27 cellular contexts compared by ENCODE assay signal in the genomic region with DNA sequence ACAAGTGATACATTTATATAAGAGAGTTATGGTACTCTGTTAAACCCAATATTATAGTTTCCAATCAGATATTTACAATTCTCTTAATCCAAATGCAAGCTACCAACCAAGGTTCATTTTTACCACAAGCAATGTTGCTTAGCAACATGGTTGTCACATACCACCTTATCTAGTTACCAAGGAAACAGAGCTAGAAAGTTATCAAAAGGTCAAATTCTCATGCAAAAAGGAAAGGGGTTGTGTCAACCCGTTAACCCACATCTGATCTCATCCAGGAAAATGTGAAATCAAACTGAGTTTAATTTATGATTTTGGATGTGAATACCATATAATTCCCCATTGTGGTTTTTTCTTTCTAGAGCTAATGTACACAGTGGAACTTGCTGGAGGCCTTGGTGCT.
DNase-seq lines count a peak whose midpoint lies in the region; TF ChIP-seq lines count a peak whose summit lies in the region.
"Had no signal": no experiment of that assay in that cellular context is flagged by ENCODE, and none has a peak within 500 bp of the region (broad histone marks: within the 10 kb centered on the region; RNA-seq: fewer than 3 reads in every experiment).

No MANE protein-coding gene starts in this region.

- no peaks in the 10 kb centered on the region for H3K27me3 Mint-ChIP-seq in progenitor cell of endocrine pancreas
- peaks cover 5% of the 10 kb centered on the region for H3K27me3 Mint-ChIP-seq in activated T-cell treated with anti-CD3 and anti-CD28 coated beads, Interleukin-2, amount 50 U/mL, for 24 hours
- H3K27me3 Mint-ChIP-seq: activated naive CD8-positive, alpha-beta T cell; CD4-positive, CD25-positive, alpha-beta regulatory T cell; dendritic cell treated with granulocyte-macrophage colony-stimulating factor and Interleukin-4, amounts not matched to agents 40 ng/mL and 50 ng/mL, for 4 days; naive thymus-derived CD4-positive, alpha-beta T cell had no signal

- DNase-seq in DMS53 (lab: John Stamatoyannopoulos, UW), result peak; percentile 38
- no peak for DNase-seq in DMS53 treated with DMSO at 0.1 percent for 48 hours (lab: John Stamatoyannopoulos, UW; ENCODE audit: unreplicated experiment)
- DNase-seq in astrocyte of the hippocampus (ENCODE audit: low read depth, low spot score), result peak; percentile 23
- DNase-seq in glomerular endothelial cell (ENCODE audit: extremely low read depth, low read depth, low spot score), result peak; percentile 27
- no peak for DNase-seq in progenitor cell of endocrine pancreas (ENCODE audit: low spot score, unreplicated experiment)
- no peak for DNase-seq in erythroblast (lab: John Stamatoyannopoulos, UW)
- DNase-seq in testis, result no peak
- DNase-seq in activated T-cell treated with anti-CD3 and anti-CD28 coated beads, Interleukin-2, amount 50 U/mL, for 24 hours, result no peak
- DNase-seq: activated CD4-positive, alpha-beta T cell treated with anti-CD3 and anti-CD28 coated beads, Interleukin-2, amount 50 U/mL, for 4 hours; aorta; CD4-positive, CD25-positive, alpha-beta regulatory T cell; central memory CD4-positive, alpha-beta T cell; heart left ventricle; left colon; midbrain; naive thymus-derived CD4-positive, alpha-beta T cell; NCI-H1048; NCI-H1694 treated with DMSO at 0.1 percent for 48 hours; NCI-H2171 treated with DMSO at 0.1 percent for 48 hours; NCI-H524 treated with DMSO at 0.1 percent for 48 hours; occipital lobe; Peyer's patch; SIG-M5; stimulated activated naive CD4-positive, alpha-beta T cell treated with Interleukin-2 at 50 U/mL for 16 hours had no signal

- no peak overlapping the region for H3K4me3 ChIP-seq in testis
- H3K4me3 ChIP-seq: heart left ventricle, Peyer's patch had no signal

- H3K27ac ChIP-seq in testis, result no peak overlapping the region
- H3K27ac ChIP-seq: 22Rv1, heart left ventricle, Peyer's patch had no signal

- H3K9me3 Mint-ChIP-seq in progenitor cell of endocrine pancreas (ENCODE audit: low read depth), result peaks cover 19% of the 10 kb centered on the region
- no peaks in the 10 kb centered on the region for H3K9me3 Mint-ChIP-seq in activated T-cell treated with anti-CD3 and anti-CD28 coated beads, Interleukin-2, amount 50 U/mL, for 24 hours
- H3K9me3 Mint-ChIP-seq: dendritic cell treated with granulocyte-macrophage colony-stimulating factor and Interleukin-4, amounts not matched to agents 40 ng/mL and 50 ng/mL, for 4 days had no signal

- H3K4me1 ChIP-seq in testis, result no peaks in the 10 kb centered on the region
- H3K4me1 ChIP-seq: heart left ventricle, Peyer's patch had no signal

- H3K27ac Mint-ChIP-seq in progenitor cell of endocrine pancreas, result peak overlapping the region; percentile 89
- H3K27ac Mint-ChIP-seq in activated T-cell treated with anti-CD3 and anti-CD28 coated beads, Interleukin-2, amount 50 U/mL, for 24 hours, result no peak overlapping the region
- H3K27ac Mint-ChIP-seq: activated naive CD8-positive, alpha-beta T cell; CD4-positive, CD25-positive, alpha-beta regulatory T cell; dendritic cell treated with granulocyte-macrophage colony-stimulating factor and Interleukin-4, amounts not matched to agents 40 ng/mL and 50 ng/mL, for 4 days; naive thymus-derived CD4-positive, alpha-beta T cell had no signal

- 55 to 71% methylated on average over 1 of the region's 1 CpG for WGBS in testis, 2 donors

- H3K4me1 Mint-ChIP-seq in progenitor cell of endocrine pancreas (ENCODE audit: low read depth), result peaks cover 47% of the 10 kb centered on the region
- no peaks in the 10 kb centered on the region for H3K4me1 Mint-ChIP-seq in activated T-cell treated with anti-CD3 and anti-CD28 coated beads, Interleukin-2, amount 50 U/mL, for 24 hours (ENCODE audit: low read depth)
- H3K4me1 Mint-ChIP-seq: CD4-positive, CD25-positive, alpha-beta regulatory T cell; naive thymus-derived CD4-positive, alpha-beta T cell had no signal

- TF ChIP-seq POLR2A in erythroblast (IDR thresholded peaks at IDR 0.05; ENCODE audit: low read length) (no peak), testis (IDR thresholded peaks at IDR 0.05) (no peak)

- no peaks in the 10 kb centered on the region for H3K27me3 ChIP-seq in testis
- H3K27me3 ChIP-seq: heart left ventricle, Peyer's patch had no signal

- no peaks in the 10 kb centered on the region for H3K9me3 ChIP-seq in testis
- H3K9me3 ChIP-seq: heart left ventricle, Peyer's patch had no signal

- no peaks in the 10 kb centered on the region for H3K36me3 ChIP-seq in testis (ENCODE audit: low read depth, missing control alignments)
- H3K36me3 ChIP-seq: heart left ventricle, Peyer's patch had no signal

- TF ChIP-seq CTCF in progenitor cell of endocrine pancreas (IDR thresholded peaks at IDR 0.05; ENCODE audit: unreplicated experiment) (no peak), testis (IDR thresholded peaks at IDR 0.05) (no peak)

- intact Hi-C loops in testis (cut with DNase I; ENCODE audit: low total_unique reads), result no loop called here

- peaks cover 16% of the 10 kb centered on the region for H3K36me3 Mint-ChIP-seq in progenitor cell of endocrine pancreas (ENCODE audit: insufficient read depth)
- H3K36me3 Mint-ChIP-seq in activated T-cell treated with anti-CD3 and anti-CD28 coated beads, Interleukin-2, amount 50 U/mL, for 24 hours (ENCODE audit: low read depth), result no peaks in the 10 kb centered on the region
- H3K36me3 Mint-ChIP-seq: activated naive CD8-positive, alpha-beta T cell; CD4-positive, CD25-positive, alpha-beta regulatory T cell; naive thymus-derived CD4-positive, alpha-beta T cell had no signal

- H3K4me3 Mint-ChIP-seq in progenitor cell of endocrine pancreas (ENCODE audit: low read depth), result peak overlapping the region; percentile 67
- no peak overlapping the region for H3K4me3 Mint-ChIP-seq in activated T-cell treated with anti-CD3 and anti-CD28 coated beads, Interleukin-2, amount 50 U/mL, for 24 hours
- H3K4me3 Mint-ChIP-seq: activated naive CD8-positive, alpha-beta T cell; CD4-positive, CD25-positive, alpha-beta regulatory T cell; dendritic cell treated with granulocyte-macrophage colony-stimulating factor and Interleukin-4, amounts not matched to agents 40 ng/mL and 50 ng/mL, for 4 days; naive thymus-derived CD4-positive, alpha-beta T cell had no signal

Comparison
In these comparisons a context has a peak if more than half of its experiments do, and no peak if none do; other contexts are left out.
1. DNase-seq: peak in DMS53 (single experiment), astrocyte of the hippocampus (single experiment) and glomerular endothelial cell (single experiment); none in DMS53 treated with DMSO at 0.1 percent for 48 hours (single experiment), progenitor cell of endocrine pancreas (single experiment), erythroblast (0 of 2), testis (single experiment) and activated T-cell treated with anti-CD3 and anti-CD28 coated beads, Interleukin-2, amount 50 U/mL, for 24 hours (single experiment).